8 cellular contexts compared by ENCODE assay signal in the genomic region with DNA sequence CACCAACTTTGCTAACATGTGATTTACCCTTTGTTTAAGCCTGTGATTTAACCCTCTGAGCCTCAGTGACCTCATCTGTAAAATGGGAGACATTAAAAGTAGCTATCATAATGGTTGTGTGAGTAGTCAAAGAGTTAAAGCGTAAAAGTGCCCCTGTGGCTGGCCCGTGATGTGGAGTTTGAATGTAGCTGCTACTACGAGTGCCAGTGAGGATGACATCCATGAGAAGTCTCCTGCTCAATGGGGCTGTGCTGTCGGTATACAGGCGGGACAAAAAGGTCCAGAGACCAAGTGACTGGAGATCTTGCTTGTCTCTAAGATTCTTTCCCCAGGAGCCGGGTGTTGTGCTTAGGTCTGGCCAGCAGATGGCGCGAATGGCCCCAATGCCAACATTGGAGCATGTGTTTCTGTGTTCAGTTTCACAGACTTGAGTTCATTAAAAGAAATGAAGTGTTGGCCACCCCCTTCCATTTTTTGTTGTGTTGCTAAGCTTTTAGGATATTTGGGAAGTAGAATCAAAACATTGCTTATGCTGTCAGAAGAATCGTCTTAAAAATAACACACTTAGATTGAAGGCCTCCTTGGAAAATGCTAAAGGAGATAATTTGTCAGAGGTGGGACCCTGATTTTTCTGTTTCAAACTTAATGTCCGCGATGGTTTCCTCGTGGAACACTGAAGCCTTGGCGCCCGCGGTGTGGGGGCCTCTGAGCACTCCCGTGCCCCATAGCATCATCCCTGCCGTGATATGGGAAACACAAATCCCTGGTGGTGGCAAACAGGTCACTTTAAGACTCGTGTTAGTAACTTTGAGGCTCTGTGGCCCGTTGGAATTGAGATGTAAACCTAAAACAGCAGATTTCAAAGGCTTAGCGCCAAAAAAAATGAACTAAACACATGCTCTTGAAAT.
DNase-seq lines count a peak whose midpoint lies in the region; ATAC-seq, FAIRE-seq and TF ChIP-seq lines count a peak whose summit lies in the region.

No MANE protein-coding gene starts in this region.

- FAIRE-seq in GM19239 (lab: Jason Lieb, UNC): peak; percentile 96
- FAIRE-seq in islet of Langerhans (lab: Jason Lieb, UNC): peak; percentile 49

- H3K27ac ChIP-seq in VCaP: no peak overlapping the region

- no peak for ATAC-seq in GM21619 (IDR thresholded peaks at IDR 0.05; ENCODE audit: unreplicated experiment)

- peak; percentile 99 for TF ChIP-seq CTCF in AG10803 (conservative IDR thresholded peaks at IDR 0.05; ENCODE audit: low read length)
- peak; percentile 98 for TF ChIP-seq CTCF in VCaP (conservative IDR thresholded peaks at IDR 0.05)

- peak; percentile 71 for DNase-seq in AG10803 (ENCODE audit: low read depth)
- peak; percentile 83 for DNase-seq in GM19239 (ENCODE audit: insufficient read length, low spot score)
- DNase-seq in NCI-H2029 (lab: John Stamatoyannopoulos, UW): peak; percentile 40
- DNase-seq in brain pericyte (ENCODE audit: low read depth, low spot score): peak; percentile 33
- DNase-seq in stimulated activated CD4-positive, alpha-beta T cell treated with anti-CD3 and anti-CD28 coated beads, Interleukin-15, amount 100 ng/mL, for 24 hours: peak; percentile 86

- H3K4me3 ChIP-seq in AG10803 (ENCODE audit: low read length): no peak overlapping the region

Comparison
In these comparisons a context has a peak if more than half of its experiments do, and no peak if none do; other contexts are left out.
1. DNase-seq: peak in every context shown above with its lines; median percentile 86 in stimulated activated CD4-positive, alpha-beta T cell treated with anti-CD3 and anti-CD28 coated beads, Interleukin-15, amount 100 ng/mL, for 24 hours; 83 in GM19239; 71 in AG10803; 40 in NCI-H2029; 33 in brain pericyte.